Comparison of ENCODE assay signal across 8 cellular contexts in genomic region chr19:55340144-55340783, GRCh38. TPM values are rescaled to one million over a fixed set of nuclear protein-coding genes. Genes with fewer than 3 reads are reported as not detected.
A peak's percentile ranks its signal among the peaks of the same experiment; 100 is the strongest.
DNase-seq lines count a peak whose midpoint lies in the region; ATAC-seq and TF ChIP-seq lines count a peak whose summit lies in the region.

No MANE protein-coding gene starts in this region.

- H3K36me3 ChIP-seq in GM06990 (ENCODE audit: control insufficient read depth, insufficient read depth, low read length) (no peaks in the 10 kb centered on the region; the same call in none of the 2 replicates), neural cell (ENCODE audit: insufficient read depth, low read length) (no peaks in the 10 kb centered on the region)

- peak overlapping the region; percentile 98 for H3K27ac ChIP-seq in neural cell (ENCODE audit: low read length)

- no peaks in the 10 kb centered on the region for H3F3A ChIP-seq in neural cell (ENCODE audit: insufficient read depth, low read length, poor library complexity, severe bottlenecking)

- no peaks in the 10 kb centered on the region for H3K9me3 ChIP-seq in neural cell (ENCODE audit: low read length)

- peak overlapping the region; percentile 100 for H3K4me2 ChIP-seq in neural cell (ENCODE audit: low read length)

- DNase-seq in GM06990 (ENCODE audit: extremely low read depth, insufficient read length), result no peak
- peak; percentile 66 for DNase-seq in OCI-M1 (lab: John Stamatoyannopoulos, UW)
- DNase-seq in effector CD8-positive, alpha-beta T cell (lab: John Stamatoyannopoulos, UW), result peak; percentile 35
- DNase-seq in OCI-M2 (lab: John Stamatoyannopoulos, UW; ENCODE audit: unreplicated experiment), result no peak
- DNase-seq in NOMO-1 treated with DMSO at 0.1 percent for 48 hours (lab: John Stamatoyannopoulos, UW; ENCODE audit: unreplicated experiment), result no peak

- H3K9ac ChIP-seq in neural cell (ENCODE audit: low read length), result peak overlapping the region; percentile 99

- H3K4me3 ChIP-seq in GM06990 (replicated peaks; ENCODE audit: low read depth, low read length), result peak overlapping the region; percentile 71
- peak overlapping the region; percentile 95 for H3K4me3 ChIP-seq in neural cell (ENCODE audit: low read length)

- no peak overlapping the region for H2AFZ ChIP-seq in neural cell (ENCODE audit: low read depth, low read length)

- TF ChIP-seq CTCF in GM06990 (IDR thresholded peaks at IDR 0.05; ENCODE audit: insufficient read depth, low read length, poor library complexity, severe bottlenecking) (no peak), neural cell (IDR thresholded peaks at IDR 0.05; ENCODE audit: poor library complexity, severe bottlenecking) (no peak)

- H3K9me2 ChIP-seq in neural cell (ENCODE audit: insufficient read depth, low read length), result no peaks in the 10 kb centered on the region

- ATAC-seq in GM18907 (IDR thresholded peaks at IDR 0.05; ENCODE audit: unreplicated experiment) (no peak), GM18519 (IDR thresholded peaks at IDR 0.05; ENCODE audit: low FRiP score, unreplicated experiment) (no peak)

- TF ChIP-seq RAD21 in neural cell (conservative IDR thresholded peaks at IDR 0.05), result no peak

- H3K79me2 ChIP-seq in neural cell (replicated peaks; ENCODE audit: insufficient read depth, low read length), result peaks cover 10% of the 10 kb centered on the region

- peaks cover 5% of the 10 kb centered on the region for H4K20me1 ChIP-seq in neural cell (ENCODE audit: insufficient read depth)

- H3K27me3 ChIP-seq in GM06990 (replicated peaks; ENCODE audit: control insufficient read depth, insufficient read depth, low read length) (no peaks in the 10 kb centered on the region), neural cell (ENCODE audit: insufficient read depth, low read depth, low read length) (no peaks in the 10 kb centered on the region)

- no peak for TF ChIP-seq EP300 in neural cell (conservative IDR thresholded peaks at IDR 0.05; ENCODE audit: poor library complexity, severe bottlenecking)

TF ChIP-seq in neural cell, 6 proteins besides CTCF, POLR2A, EP300 and RAD21:
- TF ChIP-seq, protein P1, sequence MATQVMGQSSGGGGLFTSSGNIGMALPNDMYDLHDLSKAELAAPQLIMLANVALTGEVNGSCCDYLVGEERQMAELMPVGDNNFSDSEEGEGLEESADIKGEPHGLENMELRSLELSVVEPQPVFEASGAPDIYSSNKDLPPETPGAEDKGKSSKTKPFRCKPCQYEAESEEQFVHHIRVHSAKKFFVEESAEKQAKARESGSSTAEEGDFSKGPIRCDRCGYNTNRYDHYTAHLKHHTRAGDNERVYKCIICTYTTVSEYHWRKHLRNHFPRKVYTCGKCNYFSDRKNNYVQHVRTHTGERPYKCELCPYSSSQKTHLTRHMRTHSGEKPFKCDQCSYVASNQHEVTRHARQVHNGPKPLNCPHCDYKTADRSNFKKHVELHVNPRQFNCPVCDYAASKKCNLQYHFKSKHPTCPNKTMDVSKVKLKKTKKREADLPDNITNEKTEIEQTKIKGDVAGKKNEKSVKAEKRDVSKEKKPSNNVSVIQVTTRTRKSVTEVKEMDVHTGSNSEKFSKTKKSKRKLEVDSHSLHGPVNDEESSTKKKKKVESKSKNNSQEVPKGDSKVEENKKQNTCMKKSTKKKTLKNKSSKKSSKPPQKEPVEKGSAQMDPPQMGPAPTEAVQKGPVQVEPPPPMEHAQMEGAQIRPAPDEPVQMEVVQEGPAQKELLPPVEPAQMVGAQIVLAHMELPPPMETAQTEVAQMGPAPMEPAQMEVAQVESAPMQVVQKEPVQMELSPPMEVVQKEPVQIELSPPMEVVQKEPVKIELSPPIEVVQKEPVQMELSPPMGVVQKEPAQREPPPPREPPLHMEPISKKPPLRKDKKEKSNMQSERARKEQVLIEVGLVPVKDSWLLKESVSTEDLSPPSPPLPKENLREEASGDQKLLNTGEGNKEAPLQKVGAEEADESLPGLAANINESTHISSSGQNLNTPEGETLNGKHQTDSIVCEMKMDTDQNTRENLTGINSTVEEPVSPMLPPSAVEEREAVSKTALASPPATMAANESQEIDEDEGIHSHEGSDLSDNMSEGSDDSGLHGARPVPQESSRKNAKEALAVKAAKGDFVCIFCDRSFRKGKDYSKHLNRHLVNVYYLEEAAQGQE (IDR thresholded peaks at IDR 0.05; ENCODE audit: borderline replicate concordance), result no peak
- TF ChIP-seq SMC3 (conservative IDR thresholded peaks at IDR 0.05; ENCODE audit: poor library complexity) (no peak), TAF1 (IDR thresholded peaks at IDR 0.05; ENCODE audit: low read depth) (no peak), POLR2AphosphoS5 (IDR thresholded peaks at IDR 0.05) (no peak), EZH2 (IDR thresholded peaks at IDR 0.05; ENCODE audit: borderline replicate concordance, insufficient read depth, low read length, poor library complexity, severe bottlenecking) (no peak), MXI1 (conservative IDR thresholded peaks at IDR 0.05; ENCODE audit: poor library complexity, severe bottlenecking) (no peak)

RNA-seq across cellular contexts. Expression of gene KMT5C, which starts 0.6 kb away (rescaled TPM):
- 50.9 and 72.1 TPM in 2 replicates for polyA plus RNA-seq in neural cell
- polyA minus RNA-seq in neural cell, result 30.8 and 37.7 TPM in 2 replicates

RNA-seq across cellular contexts. Expression of gene COX6B2, which starts 14.3 kb away (rescaled TPM):
- 0.17 TPM in 1 of 2 replicates, not detected in the other for polyA plus RNA-seq in neural cell
- not detected in 2 replicates for polyA minus RNA-seq in neural cell

RNA-seq across cellular contexts. Expression of gene TMEM150B, which starts 15.1 kb away (rescaled TPM):
- polyA plus RNA-seq in neural cell, result not detected in 2 replicates
- not detected in 2 replicates for polyA minus RNA-seq in neural cell

RNA-seq across cellular contexts. Expression of gene GARIN5B, which starts 22.8 kb away (rescaled TPM):
- not detected in 2 replicates for polyA plus RNA-seq in neural cell
- not detected in 2 replicates for polyA minus RNA-seq in neural cell

RNA-seq across cellular contexts. Expression of gene IL11, which starts 30.0 kb away (rescaled TPM):
- 0.62 and 1.7 TPM in 2 replicates for polyA plus RNA-seq in neural cell
- polyA minus RNA-seq in neural cell, result 0.23 TPM in 1 of 2 replicates, not detected in the other

Comparison
In these comparisons a context has a peak if more than half of its experiments do, and no peak if none do; other contexts are left out.
1. DNase-seq: peak in OCI-M1 (single experiment) and effector CD8-positive, alpha-beta T cell (single experiment); none in GM06990 (single experiment), OCI-M2 (single experiment) and NOMO-1 treated with DMSO at 0.1 percent for 48 hours (single experiment).